In genomic region chr1:225888289-225888897, GRCh38 we compare ENCODE assay signal across 26 cellular contexts. TPM values are rescaled to one million over a fixed set of nuclear protein-coding genes. Genes with fewer than 3 reads are reported as not detected.
DNase-seq lines count a peak whose midpoint lies in the region; ATAC-seq, FAIRE-seq and TF ChIP-seq lines count a peak whose summit lies in the region.
"Had no signal": no experiment of that assay in that cellular context is flagged by ENCODE, and none has a peak within 500 bp of the region (broad histone marks: within the 10 kb centered on the region; RNA-seq: fewer than 3 reads in every experiment).

No MANE protein-coding gene starts in this region.

- peak overlapping the region; percentile 21 for H4K8ac ChIP-seq in H9 (replicated peaks; ENCODE audit: insufficient read length, low read depth, low read length)

- no peak overlapping the region for H2BK120ac ChIP-seq in H9 (ENCODE audit: low read depth, low read length, poor library complexity, severe bottlenecking)

- H4K20me1 ChIP-seq in H9 (ENCODE audit: control insufficient read depth, insufficient read depth, insufficient read length): no peaks in the 10 kb centered on the region

- no peak overlapping the region for H2BK12ac ChIP-seq in H9 (ENCODE audit: insufficient read length, low read depth, low read length)

- H3K9ac ChIP-seq in H9 (ENCODE audit: extremely low read depth, insufficient read length, low read length): peak overlapping the region; percentile 86
- H3K9ac ChIP-seq: parathyroid adenoma had no signal

- no peaks in the 10 kb centered on the region for H3K36me3 ChIP-seq in neuron (ENCODE audit: insufficient read depth, low read length)
- no peaks in the 10 kb centered on the region for H3K36me3 ChIP-seq in effector memory CD4-positive, alpha-beta T cell (ENCODE audit: control insufficient read depth, insufficient read depth, low read length)
- H3K36me3 ChIP-seq: esophagus muscularis mucosa had no signal

- no peak overlapping the region for H3K4ac ChIP-seq in H9 (ENCODE audit: low read depth, low read length)

- DNase-seq in CD14-positive monocyte (ENCODE audit: low spot score) (peak; percentile 5), H9 (no peak), glutamatergic neuron (no peak), D721Med (ENCODE audit: insufficient read length, low spot score) (no peak)
- DNase-seq in activated CD8-positive, alpha-beta memory T cell treated with anti-CD3 and anti-CD28 coated beads, Interleukin-2, amount 50 U/mL, for 4 hours: no peak
- no peak for DNase-seq in effector memory CD4-positive, alpha-beta T cell
- DNase-seq: ACHN; activated CD4-positive, alpha-beta T cell treated with anti-CD3 and anti-CD28 coated beads, Interleukin-2, amount 10 ng/mL, durations not matched to agents 24 days and 14 days; C1 segment of cervical spinal cord; cerebellar nuclear complex; DMS 273 treated with DMSO at 0.1 percent for 48 hours; GF-D8; hippocampal formation; NCI-H1092 treated with DMSO at 0.1 percent for 48 hours; NCI-H2081; NCI-H345; PC-9 had no signal

- peaks cover 2% of the 10 kb centered on the region; the same call in 1 of the 2 replicates for H3K79me2 ChIP-seq in H9 (ENCODE audit: insufficient read depth, low read length)
- H3K79me2 ChIP-seq: parathyroid adenoma had no signal

- no peaks in the 10 kb centered on the region for H3K23me2 ChIP-seq in H9 (ENCODE audit: insufficient read length, low read depth, low read length, poor library complexity, severe bottlenecking)

- H3K18ac ChIP-seq in H9 (ENCODE audit: insufficient read length, low read depth, low read length): no peak overlapping the region

- H3K56ac ChIP-seq in H9 (ENCODE audit: insufficient read length, low read depth, low read length): no peak overlapping the region

- TF ChIP-seq CTCF in CD14-positive monocyte (IDR thresholded peaks at IDR 0.05): no peak
- no peak for TF ChIP-seq CTCF in H9 (conservative IDR thresholded peaks at IDR 0.05)
- no peak for TF ChIP-seq CTCF in glutamatergic neuron (IDR thresholded peaks at IDR 0.05; ENCODE audit: partially characterized antibody, unreplicated experiment)
- no peak for TF ChIP-seq CTCF in D721Med (IDR thresholded peaks at IDR 0.05; ENCODE audit: insufficient read depth, missing control alignments)

- H2BK20ac ChIP-seq in H9 (ENCODE audit: low read depth, low read length, poor library complexity, severe bottlenecking): no peak overlapping the region

- WGBS in H9 (ENCODE audit: extremely low coverage, insufficient read length, low lambda C conversion rate): no CpG with 5 or more reads among the region's 18 CpGs

- no peak overlapping the region for H4K91ac ChIP-seq in H9 (ENCODE audit: insufficient read length, low read depth, low read length)

- H3K4me3 Mint-ChIP-seq in CD14-positive monocyte: no peak overlapping the region
- peak overlapping the region; percentile 70 to 75 for H3K4me3 Mint-ChIP-seq in H9
- H3K4me3 Mint-ChIP-seq in glutamatergic neuron (ENCODE audit: unreplicated experiment): peak overlapping the region; percentile 61
- H3K4me3 Mint-ChIP-seq: activated CD4-positive, alpha-beta T cell treated with anti-CD3 and anti-CD28 coated beads, Interleukin-2, amount 10 ng/mL, durations not matched to agents 24 days and 14 days; activated naive CD8-positive, alpha-beta T cell; T-helper 1 cell treated with Interleukin-12 subunit alpha and Interleukin-12 subunit beta and Interleukin-4 antibody, amounts not matched to agents 30 μg/mL and 1 μg/mL, for 36 hours had no signal

- no peaks in the 10 kb centered on the region for H3K79me1 ChIP-seq in H9 (ENCODE audit: insufficient read depth, low read depth, low read length, poor library complexity, severe bottlenecking)

- no peaks in the 10 kb centered on the region for H3K36me3 Mint-ChIP-seq in CD14-positive monocyte
- H3K36me3 Mint-ChIP-seq in H9 (ENCODE audit: insufficient read depth in 1 of 3, low read depth in 3 of 3): peaks cover 0 to 13% (median 0%) of the 10 kb centered on the region in 3 experiments; a peak in 5 of 7 replicates
- no peaks in the 10 kb centered on the region for H3K36me3 Mint-ChIP-seq in glutamatergic neuron (ENCODE audit: unreplicated experiment)
- H3K36me3 Mint-ChIP-seq: activated naive CD8-positive, alpha-beta T cell had no signal

- H3K4me3 ChIP-seq in neuron (ENCODE audit: low read length): no peak overlapping the region
- no peak overlapping the region for H3K4me3 ChIP-seq in effector memory CD4-positive, alpha-beta T cell (ENCODE audit: insufficient read depth, low read depth, low read length, poor library complexity, severe bottlenecking)
- H3K4me3 ChIP-seq: esophagus muscularis mucosa, PC-9 had no signal

- peaks cover 5% of the 10 kb centered on the region; the same call in 1 of the 2 replicates for H3K4me1 ChIP-seq in H9 (ENCODE audit: insufficient read depth, low read length)
- peaks cover 8% of the 10 kb centered on the region for H3K4me1 ChIP-seq in neuron (ENCODE audit: insufficient read depth, low read length)
- peaks cover 5% of the 10 kb centered on the region for H3K4me1 ChIP-seq in effector memory CD4-positive, alpha-beta T cell (ENCODE audit: control insufficient read depth, insufficient read depth, low read length, poor library complexity, severe bottlenecking)
- H3K4me1 ChIP-seq: parathyroid adenoma had no signal

- H3K27ac ChIP-seq in H9 (ENCODE audit: insufficient read length, low read depth, low read length): no peak overlapping the region
- no peak overlapping the region for H3K27ac ChIP-seq in effector memory CD4-positive, alpha-beta T cell (ENCODE audit: insufficient read depth, low read length, poor library complexity, severe bottlenecking)
- H3K27ac ChIP-seq: esophagus muscularis mucosa, parathyroid adenoma, PC-9 had no signal

- FAIRE-seq in D721Med (lab: Jason Lieb, UNC): no peak
- FAIRE-seq: frontal cortex had no signal

- no peak overlapping the region for H3K23ac ChIP-seq in H9 (ENCODE audit: insufficient read length, low read depth, low read length)

- H3K27me3 ChIP-seq in H9 (ENCODE audit: insufficient read depth, low read length): no peaks in the 10 kb centered on the region
- H3K27me3 ChIP-seq in neuron (ENCODE audit: insufficient read depth, low read length): peaks cover 6% of the 10 kb centered on the region
- H3K27me3 ChIP-seq in effector memory CD4-positive, alpha-beta T cell (replicated peaks; ENCODE audit: control insufficient read depth, insufficient read depth, low read length, poor library complexity, severe bottlenecking): no peaks in the 10 kb centered on the region

- no peak overlapping the region for H3K27ac Mint-ChIP-seq in CD14-positive monocyte
- peak overlapping the region in 2 of 3 experiments; percentile 18 to 44; a peak in 2 of 7 replicates for H3K27ac Mint-ChIP-seq in H9
- peak overlapping the region; percentile 48 for H3K27ac Mint-ChIP-seq in glutamatergic neuron (ENCODE audit: unreplicated experiment)
- H3K27ac Mint-ChIP-seq: activated CD4-positive, alpha-beta T cell treated with anti-CD3 and anti-CD28 coated beads, Interleukin-2, amount 10 ng/mL, durations not matched to agents 24 days and 14 days; activated naive CD8-positive, alpha-beta T cell; T-helper 1 cell treated with Interleukin-12 subunit alpha and Interleukin-12 subunit beta and Interleukin-4 antibody, amounts not matched to agents 30 μg/mL and 1 μg/mL, for 36 hours had no signal

- H2AFZ ChIP-seq in H9 (ENCODE audit: low read length) (no peak overlapping the region), neuron (ENCODE audit: low read depth, low read length) (peak overlapping the region; percentile 40)
- H2AFZ ChIP-seq: parathyroid adenoma, PC-9 had no signal

- intact Hi-C loops in CD14-positive monocyte (cut with micrococcal nuclease): no loop called here

- H3K4me1 Mint-ChIP-seq in CD14-positive monocyte: peaks cover 10% of the 10 kb centered on the region
- peaks cover 44% of the 10 kb centered on the region in 2 experiments for H3K4me1 Mint-ChIP-seq in H9
- H3K4me1 Mint-ChIP-seq in glutamatergic neuron (ENCODE audit: low read depth, unreplicated experiment): peaks cover 15% of the 10 kb centered on the region

- H3K9me3 Mint-ChIP-seq in CD14-positive monocyte: no peaks in the 10 kb centered on the region
- no peaks in the 10 kb centered on the region; a peak in 1 of 5 replicates for H3K9me3 Mint-ChIP-seq in H9
- H3K9me3 Mint-ChIP-seq in glutamatergic neuron (ENCODE audit: unreplicated experiment): peaks cover 14% of the 10 kb centered on the region
- H3K9me3 Mint-ChIP-seq: activated CD4-positive, alpha-beta T cell treated with anti-CD3 and anti-CD28 coated beads, Interleukin-2, amount 10 ng/mL, durations not matched to agents 24 days and 14 days; T-helper 1 cell treated with Interleukin-12 subunit alpha and Interleukin-12 subunit beta and Interleukin-4 antibody, amounts not matched to agents 30 μg/mL and 1 μg/mL, for 36 hours had no signal

- peaks cover 9 to 16% (median 10%) of the 10 kb centered on the region in 3 donors for H3K27me3 Mint-ChIP-seq in CD14-positive monocyte (ENCODE audit: low read depth in 3 of 3)
- peaks cover 2% of the 10 kb centered on the region; the same call in 1 of the 2 replicates for H3K27me3 Mint-ChIP-seq in H9 (ENCODE audit: low read depth)
- peaks cover 2% of the 10 kb centered on the region for H3K27me3 Mint-ChIP-seq in glutamatergic neuron (ENCODE audit: unreplicated experiment)
- H3K27me3 Mint-ChIP-seq: activated naive CD8-positive, alpha-beta T cell had no signal

- H4K5ac ChIP-seq in H9 (ENCODE audit: insufficient read length, low read depth, low read length): no peak overlapping the region

- H3K4me2 ChIP-seq in H9 (ENCODE audit: insufficient read depth, insufficient read length, low read length): peak overlapping the region; percentile 36
- H3K4me2 ChIP-seq: PC-9 had no signal

- no peak for ATAC-seq in GM19455 (IDR thresholded peaks at IDR 0.05; ENCODE audit: unreplicated experiment)
- ATAC-seq: sciatic nerve had no signal

- H2BK15ac ChIP-seq in H9 (ENCODE audit: low read depth, low read length): no peak overlapping the region

- H3K14ac ChIP-seq in H9 (ENCODE audit: insufficient read depth, low read length): no peak overlapping the region

- no peak overlapping the region for H2BK5ac ChIP-seq in H9 (ENCODE audit: insufficient read length, low read length)

- H3K9me3 ChIP-seq in H9 (ENCODE audit: control insufficient read depth, low read depth, low read length) (no peaks in the 10 kb centered on the region), neuron (ENCODE audit: low read length) (no peaks in the 10 kb centered on the region)
- no peaks in the 10 kb centered on the region for H3K9me3 ChIP-seq in effector memory CD4-positive, alpha-beta T cell (ENCODE audit: control insufficient read depth, low read length)
- H3K9me3 ChIP-seq: esophagus muscularis mucosa had no signal

- H3T11ph ChIP-seq in H9 (ENCODE audit: low read length): no peak overlapping the region

- no peak overlapping the region for H2AK5ac ChIP-seq in H9 (ENCODE audit: insufficient read length, low read length)

RNA-seq across cellular contexts. Expression of gene LEFTY1, which starts 0.6 kb away (rescaled TPM):
- polyA plus RNA-seq in CD14-positive monocyte: not detected
- total RNA-seq in H9 (2021) (102 and 107 TPM in 2 replicates), glutamatergic neuron (ENCODE audit: unreplicated experiment) (2.3 TPM)
- total RNA-seq: activated CD4-positive, alpha-beta T cell treated with anti-CD3 and anti-CD28 coated beads, Interleukin-2, amount 10 ng/mL, durations not matched to agents 24 days and 14 days; lung microvascular endothelial cell; PC-9 had no signal

RNA-seq across cellular contexts. Expression of gene TMEM63A, which starts 6.2 kb away (rescaled TPM):
- 1 to 10 TPM; 3.0 to 5.8 TPM for polyA plus RNA-seq in CD14-positive monocyte
- 75.7 and 80.7 TPM in 2 replicates for total RNA-seq in H9 (2021)
- total RNA-seq in glutamatergic neuron (ENCODE audit: unreplicated experiment): 1.1 TPM

RNA-seq across cellular contexts. Expression of gene PYCR2, which starts 35.7 kb away (rescaled TPM):
- 10 to 100 TPM; 21.4 to 26.6 TPM for polyA plus RNA-seq in CD14-positive monocyte
- total RNA-seq in H9 (2021) (104 TPM in 2 replicates), glutamatergic neuron (ENCODE audit: unreplicated experiment) (36.6 TPM)

RNA-seq across cellular contexts. Expression of gene LEFTY2, which starts 52.6 kb away (rescaled TPM):
- polyA plus RNA-seq in CD14-positive monocyte: not detected
- total RNA-seq in H9 (2021) (16.3 and 16.9 TPM in 2 replicates), glutamatergic neuron (ENCODE audit: unreplicated experiment) (5.0 TPM)
- total RNA-seq: activated CD4-positive, alpha-beta T cell treated with anti-CD3 and anti-CD28 coated beads, Interleukin-2, amount 10 ng/mL, durations not matched to agents 24 days and 14 days; lung microvascular endothelial cell; PC-9 had no signal

Comparison
In these comparisons a context has a peak if more than half of its experiments do, and no peak if none do; other contexts are left out.
1. H3K27ac Mint-ChIP-seq: peak in H9 (2 of 3) and glutamatergic neuron (single experiment); none in CD14-positive monocyte (0 of 7).
2. H3K4me3 Mint-ChIP-seq: peak in H9 (2 of 2) and glutamatergic neuron (single experiment); none in CD14-positive monocyte (0 of 2).
3. RNA of gene LEFTY1, which starts 0.6 kb away (total RNA-seq): 102 to 107 TPM in H9; 2.3 TPM in glutamatergic neuron (single experiment); every median in the first group is over 10 times any median in the second.
4. RNA of gene TMEM63A, which starts 6.2 kb away (total RNA-seq): 75.7 to 80.7 TPM in H9; 1.1 TPM in glutamatergic neuron (single experiment); every median in the first group is over 10 times any median in the second.